9 cellular contexts compared by ENCODE assay signal in genomic region chr2:33210626-33211025, GRCh38.
DNase-seq lines count a peak whose midpoint lies in the region; ATAC-seq, FAIRE-seq and TF ChIP-seq lines count a peak whose summit lies in the region.
"Had no signal": no experiment of that assay in that cellular context is flagged by ENCODE, and none has a peak within 500 bp of the region (broad histone marks: within the 10 kb centered on the region; RNA-seq: fewer than 3 reads in every experiment).

No MANE protein-coding gene starts in this region.

- peak overlapping the region; percentile 95 for H3K27ac ChIP-seq in fibroblast of lung (ENCODE audit: insufficient read depth, low read length)

- H4K20me1 ChIP-seq in fibroblast of lung (ENCODE audit: control insufficient read depth, extremely low read depth, insufficient read depth, low read length), result no peaks in the 10 kb centered on the region

- DNase-seq in CD1c-positive myeloid dendritic cell (ENCODE audit: extremely low spot score), result peak; percentile 63
- peak; percentile 92 for DNase-seq in RCC 7860 (ENCODE audit: low spot score)
- peak; percentile 97 to 99 for DNase-seq in fibroblast of lung (ENCODE audit: low read depth in 2 of 2)
- peak; percentile 97 for DNase-seq in non-pigmented ciliary epithelial cell (ENCODE audit: low read depth)
- DNase-seq in SK-N-DZ (ENCODE audit: low spot score), result no peak

- peaks cover 16% of the 10 kb centered on the region for H3K79me2 ChIP-seq in fibroblast of lung (ENCODE audit: control insufficient read depth, insufficient read depth, low read length)

- TF ChIP-seq CTCF in fibroblast of lung (conservative IDR thresholded peaks at IDR 0.05 in 1 of 2, IDR thresholded peaks at IDR 0.05 in 1 of 2; ENCODE audit: low read depth in 1 of 2, low read length in 2 of 2), result no peak

- no peaks in the 10 kb centered on the region for H3K36me3 ChIP-seq in fibroblast of lung (ENCODE audit: control insufficient read depth, insufficient read depth, low read length)

- H3K27me3 ChIP-seq in fibroblast of lung (ENCODE audit: control insufficient read depth, insufficient read depth, low read length), result no peaks in the 10 kb centered on the region

- no peak overlapping the region for H3K9ac ChIP-seq in fibroblast of lung (ENCODE audit: insufficient read depth, low read length)

- H3K4me3 ChIP-seq in fibroblast of lung (replicated peaks in 1 of 4; ENCODE audit: control extremely low read depth in 1 of 4, insufficient read depth in 1 of 4, low read depth in 3 of 4, low read length in 4 of 4), result no peak overlapping the region

- H3K9me3 ChIP-seq in fibroblast of lung (ENCODE audit: control insufficient read depth, insufficient read depth, low read depth, low read length), result no peaks in the 10 kb centered on the region

- H2AFZ ChIP-seq in fibroblast of lung (ENCODE audit: low read length), result no peak overlapping the region

- ATAC-seq in HG03521 (IDR thresholded peaks at IDR 0.05; ENCODE audit: unreplicated experiment), result no peak
- ATAC-seq in HG02588 (IDR thresholded peaks at IDR 0.05; ENCODE audit: unreplicated experiment), result no peak
- no peak for ATAC-seq in HG02763 (IDR thresholded peaks at IDR 0.05; ENCODE audit: unreplicated experiment)
- ATAC-seq: HCT116 had no signal

- peak overlapping the region; percentile 32 for H3K4me2 ChIP-seq in fibroblast of lung (ENCODE audit: extremely low read depth, insufficient read depth, low read length)

- peaks cover 40% of the 10 kb centered on the region for H3K4me1 ChIP-seq in fibroblast of lung (ENCODE audit: control insufficient read depth, extremely low read depth, insufficient read depth, low read length)

- FAIRE-seq in RCC 7860 (lab: Jason Lieb, UNC), result peak; percentile 83
